Comparison of ENCODE assay signal across 30 cellular contexts in genomic region chr13:25288966-25289365, GRCh38. TPM values are rescaled to one million over a fixed set of nuclear protein-coding genes. Genes with fewer than 3 reads are reported as not detected.
DNase-seq lines count a peak whose midpoint lies in the region; ATAC-seq and TF ChIP-seq lines count a peak whose summit lies in the region.
"Had no signal": no experiment of that assay in that cellular context is flagged by ENCODE, and none has a peak within 500 bp of the region (broad histone marks: within the 10 kb centered on the region; RNA-seq: fewer than 3 reads in every experiment).

No MANE protein-coding gene starts in this region.

- no peak overlapping the region for H3K9ac ChIP-seq in Karpas-422 (ENCODE audit: low read length)

- ATAC-seq in GM21447 (IDR thresholded peaks at IDR 0.05; ENCODE audit: unreplicated experiment), result no peak
- ATAC-seq in HG03135 (IDR thresholded peaks at IDR 0.05; ENCODE audit: unreplicated experiment), result no peak
- ATAC-seq: gastrocnemius medialis, Panc1 had no signal

- no peaks in the 10 kb centered on the region for H3K9me2 ChIP-seq in Karpas-422 (replicated peaks; ENCODE audit: insufficient read depth, low read length)

- intact Hi-C loops in vagina (cut with DNase I), result no loop called here

- H3K36me3 ChIP-seq in Karpas-422 (ENCODE audit: insufficient read depth, low read length) (0 out of 2 replicates have a peak, but pooled peaks cover 6% of the 10 kb centered on the region), vagina (no peaks in the 10 kb centered on the region)
- H3K36me3 ChIP-seq: BE2C, esophagus squamous epithelium, gastrocnemius medialis, HAP-1, SJCRH30, thyroid gland had no signal

- H3K36me3 Mint-ChIP-seq in neural crest cell (ENCODE audit: low read depth), result no peaks in the 10 kb centered on the region

- no peaks in the 10 kb centered on the region for H3K9me3 Mint-ChIP-seq in neural crest cell
- H3K9me3 Mint-ChIP-seq: activated CD4-positive, alpha-beta memory T cell treated with anti-CD3 and anti-CD28 coated beads for 36 hours; stimulated activated naive CD8-positive, alpha-beta T cell treated with anti-CD3 and anti-CD28 coated beads, Interleukin-15, Interleukin-2, amounts not matched to agents 100 ng/mL and 50 ng/mL, for 24 hours had no signal

- peak overlapping the region; percentile 60 for H3K4me3 Mint-ChIP-seq in neural crest cell
- H3K4me3 Mint-ChIP-seq: activated CD4-positive, alpha-beta memory T cell treated with anti-CD3 and anti-CD28 coated beads for 36 hours; stimulated activated naive CD8-positive, alpha-beta T cell treated with anti-CD3 and anti-CD28 coated beads, Interleukin-15, Interleukin-2, amounts not matched to agents 100 ng/mL and 50 ng/mL, for 24 hours had no signal

- peaks cover 25% of the 10 kb centered on the region for H3K79me2 ChIP-seq in Karpas-422 (ENCODE audit: low read length)

- no peak for TF ChIP-seq POLR2A in vagina (IDR thresholded peaks at IDR 0.05)

- DNase-seq in NOMO-1 treated with DMSO at 0.1 percent for 48 hours (lab: John Stamatoyannopoulos, UW; ENCODE audit: unreplicated experiment), result peak; percentile 39
- no peak for DNase-seq in NOMO-1 treated with dmso at 0.1 percent for 144 hours (lab: John Stamatoyannopoulos, UW; ENCODE audit: unreplicated experiment)
- DNase-seq in Karpas-422, result peak; percentile 44
- DNase-seq in SK-MEL-5 (ENCODE audit: low read depth, low spot score), result peak; percentile 36
- DNase-seq in neural crest cell (ENCODE audit: low read depth, low spot score), result no peak
- no peak for DNase-seq in vagina (ENCODE audit: extremely low spot score in 2 of 2)
- DNase-seq: 8988T; activated CD4-positive, alpha-beta memory T cell treated with anti-CD3 and anti-CD28 coated beads for 36 hours; activated gamma-delta T cell treated with Interleukin-2 at 50 U/mL for 16 hours; BE2C; Calu3; esophagus squamous epithelium; gastrocnemius medialis; islet precursor cell; KG1; NCI-H1092; NCI-H1930; NCI-H2227 treated with DMSO at 0.1 percent for 48 hours; NCI-H774; occipital lobe; retina; stimulated activated CD4-positive, alpha-beta T cell treated with anti-CD3 and anti-CD28 coated beads, Interleukin-4, amount 100 ng/mL, for 4 hours; thyroid gland had no signal

- no peaks in the 10 kb centered on the region for H4K20me1 ChIP-seq in Karpas-422 (ENCODE audit: insufficient read depth, low read depth, low read length)

- H3K9me3 ChIP-seq in Karpas-422 (ENCODE audit: low read length), result no peaks in the 10 kb centered on the region
- no peaks in the 10 kb centered on the region for H3K9me3 ChIP-seq in vagina
- H3K9me3 ChIP-seq: BE2C, esophagus squamous epithelium, gastrocnemius medialis, HAP-1, SJCRH30, thyroid gland had no signal

- H3K27ac ChIP-seq in Karpas-422 (ENCODE audit: low read length) (no peak overlapping the region), vagina (no peak overlapping the region)
- H3K27ac ChIP-seq: esophagus squamous epithelium, gastrocnemius medialis, SJCRH30, thyroid gland had no signal

- TF ChIP-seq CTCF in neural crest cell (conservative IDR thresholded peaks at IDR 0.05) (no peak), vagina (IDR thresholded peaks at IDR 0.05) (no peak)

- H3K27me3 ChIP-seq in Karpas-422 (ENCODE audit: low read length), result no peaks in the 10 kb centered on the region
- no peaks in the 10 kb centered on the region for H3K27me3 ChIP-seq in vagina
- H3K27me3 ChIP-seq: BE2C, SJCRH30, thyroid gland had no signal

- peaks cover 32% of the 10 kb centered on the region for H3K27me3 Mint-ChIP-seq in neural crest cell (ENCODE audit: low read depth)
- H3K27me3 Mint-ChIP-seq: activated CD4-positive, alpha-beta memory T cell treated with anti-CD3 and anti-CD28 coated beads for 36 hours had no signal

- peak overlapping the region; percentile 65 for H2AFZ ChIP-seq in Karpas-422 (ENCODE audit: low read length)

- H3K4me1 ChIP-seq in Karpas-422 (ENCODE audit: low read length), result peaks cover 39% of the 10 kb centered on the region
- H3K4me1 ChIP-seq in vagina, result peaks cover 28% of the 10 kb centered on the region
- H3K4me1 ChIP-seq: BE2C, SJCRH30 had no signal

- H3K4me2 ChIP-seq in Karpas-422 (ENCODE audit: low read depth, low read length, poor library complexity, severe bottlenecking), result peak overlapping the region; percentile 5

- H3K4me1 Mint-ChIP-seq in neural crest cell, result peaks cover 15% of the 10 kb centered on the region

- H3K4me3 ChIP-seq in Karpas-422 (ENCODE audit: low read length) (no peak overlapping the region), vagina (no peak overlapping the region)
- H3K4me3 ChIP-seq: esophagus squamous epithelium, gastrocnemius medialis, HAP-1, lung, SJCRH30, thyroid gland had no signal

- no peak overlapping the region for H3K27ac Mint-ChIP-seq in neural crest cell (ENCODE audit: unreplicated experiment)
- H3K27ac Mint-ChIP-seq: activated CD4-positive, alpha-beta memory T cell treated with anti-CD3 and anti-CD28 coated beads for 36 hours; stimulated activated naive CD8-positive, alpha-beta T cell treated with anti-CD3 and anti-CD28 coated beads, Interleukin-15, Interleukin-2, amounts not matched to agents 100 ng/mL and 50 ng/mL, for 24 hours had no signal

- in situ Hi-C loops in SK-MEL-5 (cut with HindIII; ENCODE audit: low pct_unique_long_range_greater_than_20kb, low sequenced_read_pairs), result no loop called here

RNA-seq across cellular contexts. Expression of gene MTMR6, which starts 1.7 kb away (rescaled TPM):
- total RNA-seq in Karpas-422 (2014; rRNA removed; shearing (Covaris generic); ENCODE audit: low replicate concordance), result 10.1 and 27.4 TPM in 2 replicates
- total RNA-seq in SK-MEL-5 (2014; rRNA removed; shearing (Covaris generic)), result 26.6 and 28.4 TPM in 2 replicates
- polyA plus RNA-seq in SK-MEL-5 (2015; cell fraction: cytosol; rRNA removed), result 18.8 and 26.9 TPM in 2 replicates
- 14.9 and 15.2 TPM in 2 replicates for polyA plus RNA-seq in SK-MEL-5 (2015; cell fraction: nucleus; rRNA removed)
- total RNA-seq in neural crest cell (14.5 and 14.8 TPM in 2 replicates), vagina (14.0 TPM)

RNA-seq across cellular contexts. Expression of gene NUP58, which starts 12.5 kb away (rescaled TPM):
- 55.1 and 96.1 TPM in 2 replicates for total RNA-seq in Karpas-422 (2014; rRNA removed; shearing (Covaris generic); ENCODE audit: low replicate concordance)
- 81.3 and 85.9 TPM in 2 replicates for total RNA-seq in SK-MEL-5 (2014; rRNA removed; shearing (Covaris generic))
- polyA plus RNA-seq in SK-MEL-5 (2015; cell fraction: cytosol; rRNA removed), result 75.6 and 95.1 TPM in 2 replicates
- 80.1 and 88.4 TPM in 2 replicates for polyA plus RNA-seq in SK-MEL-5 (2015; cell fraction: nucleus; rRNA removed)
- total RNA-seq in neural crest cell (81.7 and 81.9 TPM in 2 replicates), vagina (64.3 TPM)

Comparison
In these comparisons a context has a peak if more than half of its experiments do, and no peak if none do; other contexts are left out.
1. DNase-seq: peak in NOMO-1 treated with DMSO at 0.1 percent for 48 hours (single experiment), Karpas-422 (single experiment) and SK-MEL-5 (single experiment); none in NOMO-1 treated with dmso at 0.1 percent for 144 hours (single experiment), neural crest cell (single experiment) and vagina (0 of 2).